In genomic region chr7:43600046-43600445, GRCh38 we compare ENCODE assay signal across 19 cellular contexts.
"Had no signal": no experiment of that assay in that cellular context is flagged by ENCODE, and none has a peak within 500 bp of the region (broad histone marks: within the 10 kb centered on the region; RNA-seq: fewer than 3 reads in every experiment).

No MANE protein-coding gene starts in this region.

- ATAC-seq: stimulated activated effector memory CD8-positive, alpha-beta T cell treated with anti-CD3 and anti-CD28 coated beads, Interleukin-12 subunit alpha, Interleukin-12 subunit beta, amount 100 ng/mL, for 72 hours had no signal

- DNase-seq: activated CD4-positive, alpha-beta T cell treated with anti-CD3 and anti-CD28 coated beads for 48 hours; activated CD8-positive, alpha-beta memory T cell treated with anti-CD3 and anti-CD28 coated beads, Interleukin-2, amount 50 U/mL, for 48 hours; aorta; cerebellar nuclear complex; effector memory CD4-positive, alpha-beta T cell; head of caudate nucleus; SHP77; SK-N-SH; stimulated activated CD4-positive, alpha-beta T cell treated with anti-CD3 and anti-CD28 coated beads, Interleukin-12 subunit alpha, Interleukin-12 subunit beta, amount 100 ng/mL, for 4 hours; stimulated activated CD4-positive, alpha-beta T cell treated with anti-CD3 and anti-CD28 coated beads, Interleukin-2, amount 100 ng/mL, for 24 hours; T-helper 1 cell; trophoblast cell; WERI-Rb-1 had no signal

- H3K4me2 ChIP-seq: SK-N-SH had no signal

- H3K9me3 Mint-ChIP-seq: stimulated activated effector memory CD8-positive, alpha-beta T cell treated with anti-CD3 and anti-CD28 coated beads, Interleukin-12 subunit alpha, Interleukin-12 subunit beta, amount 100 ng/mL, for 72 hours had no signal

- FAIRE-seq: frontal cortex had no signal

- H2AFZ ChIP-seq: parathyroid adenoma had no signal

- H3K27ac Mint-ChIP-seq: activated T-helper 2 cell treated with anti-CD3 and anti-CD28 coated beads, Interferon-gamma antibody, Interleukin-2, Interleukin-4, amounts not matched to agents 10 μg/mL and 5 μg/mL and 100 μg/mL, durations not matched to agents 14 hours and 24 hours and 36 hours; stimulated activated effector memory CD8-positive, alpha-beta T cell treated with anti-CD3 and anti-CD28 coated beads, Interleukin-12 subunit alpha, Interleukin-12 subunit beta, amount 100 ng/mL, for 72 hours had no signal

- H3K4me3 Mint-ChIP-seq: stimulated activated effector memory CD8-positive, alpha-beta T cell treated with anti-CD3 and anti-CD28 coated beads, Interleukin-12 subunit alpha, Interleukin-12 subunit beta, amount 100 ng/mL, for 72 hours had no signal

- H3K9me3 ChIP-seq: suprapubic skin had no signal

- H3K27ac ChIP-seq: epithelial cell of prostate, parathyroid adenoma, suprapubic skin, WERI-Rb-1 had no signal

- H3K9ac ChIP-seq: parathyroid adenoma, SK-N-SH had no signal

- H3K4me3 ChIP-seq: suprapubic skin had no signal

- H3K36me3 ChIP-seq: WERI-Rb-1 had no signal

- H3K27me3 ChIP-seq: suprapubic skin had no signal
